11 cellular contexts compared by ENCODE assay signal in the genomic region with DNA sequence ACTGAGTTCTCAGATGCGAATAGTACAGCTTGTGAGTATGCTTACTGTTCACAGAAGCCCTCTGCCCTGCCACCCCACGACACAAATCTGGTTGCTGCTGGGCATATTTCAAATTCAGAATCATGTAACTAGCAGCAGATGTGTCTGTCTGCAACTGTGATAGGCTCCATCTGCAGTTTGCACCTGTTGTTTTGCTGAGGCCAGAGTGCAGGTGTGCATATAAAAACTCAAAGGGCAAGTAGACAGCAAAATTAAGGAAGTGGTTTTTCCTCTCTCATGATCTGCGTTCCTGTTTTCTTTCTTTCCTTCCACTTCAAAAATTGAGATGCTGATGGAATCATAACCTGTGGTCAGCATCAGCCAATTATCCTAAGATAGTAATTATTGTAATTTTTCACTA.
DNase-seq lines count a peak whose midpoint lies in the region; ATAC-seq, FAIRE-seq and TF ChIP-seq lines count a peak whose summit lies in the region.
"Had no signal": no experiment of that assay in that cellular context is flagged by ENCODE, and none has a peak within 500 bp of the region (broad histone marks: within the 10 kb centered on the region; RNA-seq: fewer than 3 reads in every experiment).

No MANE protein-coding gene starts in this region.

- no peak overlapping the region for H3K9ac ChIP-seq in endothelial cell of umbilical vein (replicated peaks; ENCODE audit: extremely low read depth, insufficient read depth, low read length)

- 37 to 62% methylated on average over 3 of the region's 3 CpGs for WGBS in gastroesophageal sphincter (ENCODE audit: low coverage in 1 of 2), 2 donors

- no TSS peak for BruUV-seq in endothelial cell of umbilical vein (replicated peaks; lab: Mats Ljungman, UMichigan)

- POLR2A ChIA-PET in endothelial cell of umbilical vein (lab: Charles Lee): no interaction called here
- POLR2A ChIA-PET in activated CD4-positive, alpha-beta T cell treated with anti-CD3 and anti-CD28 coated beads, Interleukin-2, amount 10 ng/mL, durations not matched to agents 7 days and 5 days (lab: Charles Lee): no interaction called here

- no peak for TF ChIP-seq POLR2A in endothelial cell of umbilical vein (IDR thresholded peaks at IDR 0.05; ENCODE audit: low read depth, low read length)
- no peak for TF ChIP-seq POLR2A in gastroesophageal sphincter (IDR thresholded peaks at IDR 0.05)

- CTCF ChIA-PET in endothelial cell of umbilical vein (lab: Charles Lee): interaction anchor here (1.2 kb wide), 1 partner anchor 179 kb away, joined by 11 read pairs; no protein-coding TSS in a partner anchor
- CTCF ChIA-PET in activated CD4-positive, alpha-beta T cell treated with anti-CD3 and anti-CD28 coated beads, Interleukin-2, amount 10 ng/mL, durations not matched to agents 7 days and 5 days (lab: Charles Lee): no interaction called here

- dilution Hi-C loops in endothelial cell of umbilical vein (cut with MboI; ENCODE audit: extremely low pct_ligation_motif_present, low sequenced_read_pairs): no loop called here

- FAIRE-seq in endothelial cell of umbilical vein (lab: Jason Lieb, UNC): no peak

- H3K4me3 ChIP-seq in endothelial cell of umbilical vein (replicated peaks in 1 of 3; ENCODE audit: insufficient read depth in 1 of 3, low read depth in 1 of 3, low read length in 3 of 3) (no peak overlapping the region), gastroesophageal sphincter (no peak overlapping the region)
- H3K4me3 ChIP-seq: body of pancreas, right atrium auricular region had no signal

- DNase-seq in NCI-H187 treated with DMSO at 0.1 percent for 48 hours (lab: John Stamatoyannopoulos, UW): peak; percentile 55
- peak; percentile 30 for DNase-seq in endothelial cell of umbilical vein (ENCODE audit: low read depth, low spot score)
- DNase-seq in H4 (ENCODE audit: low spot score): no peak
- DNase-seq in activated CD4-positive, alpha-beta T cell treated with anti-CD3 and anti-CD28 coated beads, Interleukin-2, amount 10 ng/mL, durations not matched to agents 7 days and 5 days: no peak
- no peak for DNase-seq in progenitor cell of endocrine pancreas (ENCODE audit: low spot score, unreplicated experiment)
- DNase-seq: body of pancreas had no signal

- no peaks in the 10 kb centered on the region for H3K79me2 ChIP-seq in endothelial cell of umbilical vein (ENCODE audit: control insufficient read depth, insufficient read depth, low read length)

- H3K27ac Mint-ChIP-seq in activated CD4-positive, alpha-beta T cell treated with anti-CD3 and anti-CD28 coated beads, Interleukin-2, amount 10 ng/mL, durations not matched to agents 7 days and 5 days: no peak overlapping the region
- H3K27ac Mint-ChIP-seq in progenitor cell of endocrine pancreas: no peak overlapping the region

- H3K4me2 ChIP-seq in endothelial cell of umbilical vein (ENCODE audit: insufficient read depth, low read length): no peak overlapping the region

- H3K9me3 Mint-ChIP-seq in activated CD4-positive, alpha-beta T cell treated with anti-CD3 and anti-CD28 coated beads, Interleukin-2, amount 10 ng/mL, durations not matched to agents 7 days and 5 days: no peaks in the 10 kb centered on the region
- H3K9me3 Mint-ChIP-seq in progenitor cell of endocrine pancreas (ENCODE audit: low read depth): no peaks in the 10 kb centered on the region

- no peak overlapping the region for H2AFZ ChIP-seq in endothelial cell of umbilical vein (ENCODE audit: low read depth, low read length)

- ATAC-seq in GM19023 (IDR thresholded peaks at IDR 0.05; ENCODE audit: unreplicated experiment) (peak; percentile 89), HG02852 (IDR thresholded peaks at IDR 0.05; ENCODE audit: unreplicated experiment) (peak; percentile 76), gastroesophageal sphincter (no peak)
- ATAC-seq: body of pancreas had no signal

- no peaks in the 10 kb centered on the region for H3K36me3 ChIP-seq in endothelial cell of umbilical vein (ENCODE audit: control insufficient read depth in 2 of 2, extremely low read depth in 1 of 2, insufficient read depth in 2 of 2, low read length in 2 of 2)
- H3K36me3 ChIP-seq in gastroesophageal sphincter: no peaks in the 10 kb centered on the region
- H3K36me3 ChIP-seq: right atrium auricular region had no signal

- no peaks in the 10 kb centered on the region for H3K36me3 Mint-ChIP-seq in activated CD4-positive, alpha-beta T cell treated with anti-CD3 and anti-CD28 coated beads, Interleukin-2, amount 10 ng/mL, durations not matched to agents 7 days and 5 days (ENCODE audit: low read depth)
- no peaks in the 10 kb centered on the region for H3K36me3 Mint-ChIP-seq in progenitor cell of endocrine pancreas (ENCODE audit: insufficient read depth)

- no peaks in the 10 kb centered on the region for H3K27me3 Mint-ChIP-seq in activated CD4-positive, alpha-beta T cell treated with anti-CD3 and anti-CD28 coated beads, Interleukin-2, amount 10 ng/mL, durations not matched to agents 7 days and 5 days
- no peaks in the 10 kb centered on the region for H3K27me3 Mint-ChIP-seq in progenitor cell of endocrine pancreas

- peaks cover 0 to 2% of the 10 kb centered on the region in 2 experiments for H3K27me3 ChIP-seq in endothelial cell of umbilical vein (ENCODE audit: control insufficient read depth in 2 of 2, insufficient read depth in 2 of 2, low read length in 2 of 2)
- no peaks in the 10 kb centered on the region for H3K27me3 ChIP-seq in gastroesophageal sphincter
- H3K27me3 ChIP-seq: body of pancreas, right atrium auricular region had no signal

- no peaks in the 10 kb centered on the region for H4K20me1 ChIP-seq in endothelial cell of umbilical vein (replicated peaks; ENCODE audit: control insufficient read depth, extremely low read depth, insufficient read depth, low read length)

- no peaks in the 10 kb centered on the region for H3K9me1 ChIP-seq in endothelial cell of umbilical vein (replicated peaks; ENCODE audit: control insufficient read depth, extremely low read depth, insufficient read depth, low read length)

- no peaks in the 10 kb centered on the region for H3K4me1 ChIP-seq in endothelial cell of umbilical vein (ENCODE audit: control insufficient read depth, extremely low read depth, insufficient read depth, low read length)
- no peaks in the 10 kb centered on the region for H3K4me1 ChIP-seq in gastroesophageal sphincter
- H3K4me1 ChIP-seq: body of pancreas, right atrium auricular region had no signal

- no peak overlapping the region for H3K4me3 Mint-ChIP-seq in activated CD4-positive, alpha-beta T cell treated with anti-CD3 and anti-CD28 coated beads, Interleukin-2, amount 10 ng/mL, durations not matched to agents 7 days and 5 days
- no peak overlapping the region for H3K4me3 Mint-ChIP-seq in progenitor cell of endocrine pancreas (ENCODE audit: low read depth)

- TF ChIP-seq EP300 in gastroesophageal sphincter (IDR thresholded peaks at IDR 0.05): no peak

- no peak for TF ChIP-seq CTCF in endothelial cell of umbilical vein (IDR thresholded peaks at IDR 0.05; ENCODE audit: extremely low read depth in 1 of 2, insufficient read depth in 1 of 2, low read depth in 1 of 2, low read length in 2 of 2)
- TF ChIP-seq CTCF in gastroesophageal sphincter (IDR thresholded peaks at IDR 0.05): no peak
- TF ChIP-seq CTCF in progenitor cell of endocrine pancreas (IDR thresholded peaks at IDR 0.05; ENCODE audit: unreplicated experiment): no peak

- H3K9me3 ChIP-seq in endothelial cell of umbilical vein (replicated peaks; ENCODE audit: control insufficient read depth, insufficient read depth, low read length) (no peaks in the 10 kb centered on the region), gastroesophageal sphincter (no peaks in the 10 kb centered on the region)
- H3K9me3 ChIP-seq: body of pancreas, right atrium auricular region had no signal

- H3K27ac ChIP-seq in endothelial cell of umbilical vein (ENCODE audit: insufficient read depth, low read depth, low read length) (no peak overlapping the region), gastroesophageal sphincter (no peak overlapping the region)
- H3K27ac ChIP-seq: body of pancreas, right atrium auricular region, VCaP had no signal

- intact Hi-C loops in endothelial cell of umbilical vein (cut with micrococcal nuclease): no loop called here

- peaks cover 5% of the 10 kb centered on the region for H3K4me1 Mint-ChIP-seq in activated CD4-positive, alpha-beta T cell treated with anti-CD3 and anti-CD28 coated beads, Interleukin-2, amount 10 ng/mL, durations not matched to agents 7 days and 5 days
- no peaks in the 10 kb centered on the region for H3K4me1 Mint-ChIP-seq in progenitor cell of endocrine pancreas (ENCODE audit: low read depth)

TF ChIP-seq in endothelial cell of umbilical vein, 7 proteins besides CTCF, POLR2A, EP300 and RAD21:
- TF ChIP-seq EZH2 (IDR thresholded peaks at IDR 0.05; ENCODE audit: borderline replicate concordance, low read depth, low read length, severe bottlenecking): no peak
- TF ChIP-seq FOS (IDR thresholded peaks at IDR 0.05; ENCODE audit: borderline replicate concordance, insufficient read depth, low read length): no peak
- no peak for TF ChIP-seq GATA2 (IDR thresholded peaks at IDR 0.05; ENCODE audit: insufficient read depth, insufficient read length, low read depth, low read length)
- TF ChIP-seq POLR2AphosphoS5 (IDR thresholded peaks at IDR 0.05; ENCODE audit: insufficient read depth, low read depth, low read length): no peak
- no peak for TF ChIP-seq MYC (IDR thresholded peaks at IDR 0.05; ENCODE audit: low read depth, low read length)
- no peak for TF ChIP-seq JUN (IDR thresholded peaks at IDR 0.05; ENCODE audit: borderline replicate concordance, insufficient read depth, insufficient read length, low read depth)
- TF ChIP-seq, protein P1, sequence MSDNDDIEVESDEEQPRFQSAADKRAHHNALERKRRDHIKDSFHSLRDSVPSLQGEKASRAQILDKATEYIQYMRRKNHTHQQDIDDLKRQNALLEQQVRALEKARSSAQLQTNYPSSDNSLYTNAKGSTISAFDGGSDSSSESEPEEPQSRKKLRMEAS (IDR thresholded peaks at IDR 0.05; ENCODE audit: insufficient read depth, insufficient read length): no peak
TF ChIP-seq in endothelial cell of umbilical vein: peak in this region for 0.

Comparison
In these comparisons a context has a peak if more than half of its experiments do, and no peak if none do; other contexts are left out.
1. DNase-seq: peak in NCI-H187 treated with DMSO at 0.1 percent for 48 hours (single experiment) and endothelial cell of umbilical vein (single experiment); none in H4 (single experiment), activated CD4-positive, alpha-beta T cell treated with anti-CD3 and anti-CD28 coated beads, Interleukin-2, amount 10 ng/mL, durations not matched to agents 7 days and 5 days (single experiment) and progenitor cell of endocrine pancreas (single experiment).